In genomic region chr10:101050206-101051069, GRCh38 we compare ENCODE assay signal across 8 cellular contexts. TPM values are rescaled to one million over a fixed set of nuclear protein-coding genes. Genes with fewer than 3 reads are reported as not detected.
A peak's percentile ranks its signal among the peaks of the same experiment; 100 is the strongest.
DNase-seq lines count a peak whose midpoint lies in the region; ATAC-seq and TF ChIP-seq lines count a peak whose summit lies in the region.

No MANE protein-coding gene starts in this region.

- POLR2A ChIA-PET in CD4-positive, alpha-beta memory T cell (lab: Charles Lee; ENCODE audit: partially characterized antibody) = interaction anchor here (1.0 to 4.0 kb wide), 8 partner anchors 8 to 52 kb away, joined by 3 to 20 read pairs (median 4); partner anchors contain the start of genes KAZALD1, PDZD7 and SFXN3

- H3K14ac ChIP-seq in mesenchymal stem cell (ENCODE audit: low read length in 2 of 2) = no peak overlapping the region

- H3K4ac ChIP-seq in mesenchymal stem cell (ENCODE audit: low read depth in 1 of 2, low read length in 2 of 2) = no peak overlapping the region

- no peak overlapping the region for H2AK5ac ChIP-seq in mesenchymal stem cell (ENCODE audit: low read length, severe bottlenecking)

- peaks cover 33% of the 10 kb centered on the region for H3K27me3 ChIP-seq in CD4-positive, alpha-beta memory T cell (ENCODE audit: insufficient read depth, low read length)
- H3K27me3 ChIP-seq in GM23338 (ENCODE audit: insufficient read depth) (peaks cover 78% of the 10 kb centered on the region), mesenchymal stem cell (ENCODE audit: control insufficient read depth in 1 of 2, insufficient read depth in 1 of 2, low read length in 2 of 2) (peaks cover 46 to 50% of the 10 kb centered on the region in 2 experiments)

- no peaks in the 10 kb centered on the region for H3K9me2 ChIP-seq in GM23338 (ENCODE audit: insufficient read depth)

- H3K4me1 ChIP-seq in CD4-positive, alpha-beta memory T cell (ENCODE audit: insufficient read depth, low read length) = peaks cover 10% of the 10 kb centered on the region
- H3K4me1 ChIP-seq in GM23338 (ENCODE audit: insufficient read depth) = peaks cover 31% of the 10 kb centered on the region
- peaks cover 22% of the 10 kb centered on the region for H3K4me1 ChIP-seq in mesenchymal stem cell (ENCODE audit: control insufficient read depth, insufficient read depth, low read depth, low read length)

- H3K79me1 ChIP-seq in mesenchymal stem cell (replicated peaks; ENCODE audit: low read length, poor library complexity, severe bottlenecking) = peaks cover 3% of the 10 kb centered on the region

- TF ChIP-seq CTCF in GM23338 (conservative IDR thresholded peaks at IDR 0.05; ENCODE audit: low read depth in 2 of 2) = peak; percentile 76 to 79

- H2BK5ac ChIP-seq in mesenchymal stem cell (ENCODE audit: low read depth, low read length, poor library complexity, severe bottlenecking) = no peak overlapping the region

- H2AFZ ChIP-seq in GM23338 (peak overlapping the region; percentile 89), mesenchymal stem cell (ENCODE audit: low read depth, low read length) (no peak overlapping the region)

- no peak overlapping the region for H3K18ac ChIP-seq in mesenchymal stem cell (ENCODE audit: low read depth in 1 of 2, low read length in 2 of 2)

- H3K9ac ChIP-seq in mesenchymal stem cell (ENCODE audit: low read length) = peak overlapping the region; percentile 53

- peaks cover 3 to 25% (median 8%) of the 10 kb centered on the region in 4 donors for H3K4me1 Mint-ChIP-seq in CD4-positive, alpha-beta memory T cell
- peaks cover 35% of the 10 kb centered on the region for H3K4me1 Mint-ChIP-seq in GM23338
- H3K4me1 Mint-ChIP-seq in activated CD4-positive, alpha-beta T cell treated with anti-CD3 and anti-CD28 coated beads, Interleukin-2, amount 10 ng/mL, durations not matched to agents 24 days and 14 days = peaks cover 13% of the 10 kb centered on the region
- peaks cover 25% of the 10 kb centered on the region for H3K4me1 Mint-ChIP-seq in dendritic cell treated with granulocyte-macrophage colony-stimulating factor and Interleukin-4, amounts not matched to agents 40 ng/mL and 50 ng/mL, for 4 days (ENCODE audit: low read depth)

- H3K4me3 Mint-ChIP-seq in CD4-positive, alpha-beta memory T cell = peak overlapping the region in 6 of 8 donors; percentile 13 to 65 (median 41)
- peak overlapping the region; percentile 58 for H3K4me3 Mint-ChIP-seq in GM23338
- peak overlapping the region; percentile 64 for H3K4me3 Mint-ChIP-seq in activated CD4-positive, alpha-beta T cell treated with anti-CD3 and anti-CD28 coated beads, Interleukin-2, amount 10 ng/mL, durations not matched to agents 24 days and 14 days
- H3K4me3 Mint-ChIP-seq in dendritic cell treated with granulocyte-macrophage colony-stimulating factor and Interleukin-4, amounts not matched to agents 40 ng/mL and 50 ng/mL, for 4 days = peak overlapping the region; percentile 28

- intact Hi-C loops in CD4-positive, alpha-beta memory T cell (cut with micrococcal nuclease) = loop anchor here (1.0 kb wide), 1 partner anchor 8 kb away; no protein-coding TSS in a partner anchor
- intact Hi-C loops in activated CD4-positive, alpha-beta T cell treated with anti-CD3 and anti-CD28 coated beads, Interleukin-2, amount 10 ng/mL, durations not matched to agents 24 days and 14 days (cut with micrococcal nuclease) = loop anchor here (1.0 kb wide), 1 partner anchor 18 kb away; no protein-coding TSS in a partner anchor
- intact Hi-C loops in dendritic cell treated with granulocyte-macrophage colony-stimulating factor and Interleukin-4, amounts not matched to agents 40 ng/mL and 50 ng/mL, for 4 days (cut with micrococcal nuclease) = no loop called here

- no peaks in the 10 kb centered on the region for H3K36me3 Mint-ChIP-seq in CD4-positive, alpha-beta memory T cell
- H3K36me3 Mint-ChIP-seq in GM23338 (ENCODE audit: low read depth) = no peaks in the 10 kb centered on the region; the same call in 2 of the 3 replicates
- peaks cover 2% of the 10 kb centered on the region for H3K36me3 Mint-ChIP-seq in activated CD4-positive, alpha-beta T cell treated with anti-CD3 and anti-CD28 coated beads, Interleukin-2, amount 10 ng/mL, durations not matched to agents 24 days and 14 days (ENCODE audit: low read depth)
- H3K36me3 Mint-ChIP-seq in dendritic cell treated with granulocyte-macrophage colony-stimulating factor and Interleukin-4, amounts not matched to agents 40 ng/mL and 50 ng/mL, for 4 days (ENCODE audit: low read depth) = no peaks in the 10 kb centered on the region

- H4K91ac ChIP-seq in mesenchymal stem cell (ENCODE audit: low read length) = no peak overlapping the region

- no peak overlapping the region for H3K27ac ChIP-seq in CD4-positive, alpha-beta memory T cell (ENCODE audit: low read depth, low read length)
- H3K27ac ChIP-seq in GM23338 (ENCODE audit: low read depth) (no peak overlapping the region), mesenchymal stem cell (ENCODE audit: low read length, poor library complexity, severe bottlenecking) (no peak overlapping the region)

- CTCF ChIA-PET in CD4-positive, alpha-beta memory T cell (lab: Charles Lee; ENCODE audit: partially characterized antibody) = interaction anchor here (0.6 to 26.6 kb wide), 22 partner anchors 8 to 1997 kb away, joined by 3 to 645 read pairs (median 6); partner anchors contain the start of genes KAZALD1, PDZD7 and SFXN3

- no peaks in the 10 kb centered on the region for H3K9me3 ChIP-seq in CD4-positive, alpha-beta memory T cell (ENCODE audit: control insufficient read depth in 1 of 2, low read length in 2 of 2)
- H3K9me3 ChIP-seq in mesenchymal stem cell (ENCODE audit: control insufficient read depth, low read length) = no peaks in the 10 kb centered on the region

- peaks cover 27% of the 10 kb centered on the region for H4K20me1 ChIP-seq in GM23338 (replicated peaks; ENCODE audit: insufficient read depth)

- peak overlapping the region; percentile 85 for H3K4me2 ChIP-seq in GM23338
- H3K4me2 ChIP-seq in mesenchymal stem cell (ENCODE audit: low read length, poor library complexity, severe bottlenecking) = peak overlapping the region; percentile 67

- whole genome bisulfite sequencing in mesenchymal stem cell = 15% methylated on average over 40 of the region's 42 CpGs

- H4K8ac ChIP-seq in mesenchymal stem cell (ENCODE audit: low read length) = no peak overlapping the region

- peak overlapping the region in 1 of 7 donors; percentile 75 for H3K27ac Mint-ChIP-seq in CD4-positive, alpha-beta memory T cell
- no peak overlapping the region for H3K27ac Mint-ChIP-seq in GM23338
- peak overlapping the region; percentile 52 for H3K27ac Mint-ChIP-seq in activated CD4-positive, alpha-beta T cell treated with anti-CD3 and anti-CD28 coated beads, Interleukin-2, amount 10 ng/mL, durations not matched to agents 24 days and 14 days
- no peak overlapping the region for H3K27ac Mint-ChIP-seq in dendritic cell treated with granulocyte-macrophage colony-stimulating factor and Interleukin-4, amounts not matched to agents 40 ng/mL and 50 ng/mL, for 4 days

- no peak overlapping the region for H2BK120ac ChIP-seq in mesenchymal stem cell (ENCODE audit: low read depth, low read length)

- no peaks in the 10 kb centered on the region for H3K9me3 Mint-ChIP-seq in CD4-positive, alpha-beta memory T cell
- no peaks in the 10 kb centered on the region for H3K9me3 Mint-ChIP-seq in GM23338
- no peaks in the 10 kb centered on the region for H3K9me3 Mint-ChIP-seq in activated CD4-positive, alpha-beta T cell treated with anti-CD3 and anti-CD28 coated beads, Interleukin-2, amount 10 ng/mL, durations not matched to agents 24 days and 14 days
- no peaks in the 10 kb centered on the region for H3K9me3 Mint-ChIP-seq in dendritic cell treated with granulocyte-macrophage colony-stimulating factor and Interleukin-4, amounts not matched to agents 40 ng/mL and 50 ng/mL, for 4 days

- no peak overlapping the region for H3K23ac ChIP-seq in mesenchymal stem cell (ENCODE audit: low read length in 2 of 2)

- no peaks in the 10 kb centered on the region for H3K36me3 ChIP-seq in CD4-positive, alpha-beta memory T cell (ENCODE audit: insufficient read depth, low read length)
- H3K36me3 ChIP-seq in GM23338 (ENCODE audit: insufficient read depth) = no peaks in the 10 kb centered on the region
- no peaks in the 10 kb centered on the region for H3K36me3 ChIP-seq in mesenchymal stem cell (ENCODE audit: control insufficient read depth in 1 of 2, insufficient read depth in 2 of 2, low read depth in 1 of 2, low read length in 2 of 2)

- H3K79me2 ChIP-seq in GM23338 (replicated peaks; ENCODE audit: insufficient read depth) = no peaks in the 10 kb centered on the region

- no peak overlapping the region for H3K4me3 ChIP-seq in CD4-positive, alpha-beta memory T cell (ENCODE audit: low read length in 2 of 2)
- peak overlapping the region; percentile 51 for H3K4me3 ChIP-seq in GM23338
- peak overlapping the region; percentile 29 to 71 for H3K4me3 ChIP-seq in mesenchymal stem cell (ENCODE audit: insufficient read depth in 1 of 2, low read depth in 1 of 2, low read length in 2 of 2)

- H3K27me3 Mint-ChIP-seq in CD4-positive, alpha-beta memory T cell = peaks cover 35 to 38% of the 10 kb centered on the region in 2 donors
- peaks cover 72% of the 10 kb centered on the region for H3K27me3 Mint-ChIP-seq in GM23338 (ENCODE audit: insufficient read depth, low read depth, poor library complexity)
- peaks cover 51% of the 10 kb centered on the region for H3K27me3 Mint-ChIP-seq in activated CD4-positive, alpha-beta T cell treated with anti-CD3 and anti-CD28 coated beads, Interleukin-2, amount 10 ng/mL, durations not matched to agents 24 days and 14 days
- H3K27me3 Mint-ChIP-seq in dendritic cell treated with granulocyte-macrophage colony-stimulating factor and Interleukin-4, amounts not matched to agents 40 ng/mL and 50 ng/mL, for 4 days = peaks cover 63% of the 10 kb centered on the region

- no peak overlapping the region for H2BK15ac ChIP-seq in mesenchymal stem cell (ENCODE audit: low read depth, poor library complexity, severe bottlenecking)

- H2BK12ac ChIP-seq in mesenchymal stem cell (ENCODE audit: low read length in 2 of 2) = no peak overlapping the region

- peak; percentile 72 to 81 (median 73) for DNase-seq in CD4-positive, alpha-beta memory T cell
- DNase-seq in GM23338 (ENCODE audit: low spot score) (peak; percentile 89), NCI-H2107 (lab: John Stamatoyannopoulos, UW) (peak; percentile 63), mesenchymal stem cell (peak; percentile 51)
- DNase-seq in activated CD4-positive, alpha-beta T cell treated with anti-CD3 and anti-CD28 coated beads, Interleukin-2, amount 10 ng/mL, durations not matched to agents 24 days and 14 days = peak; percentile 96
- DNase-seq in stimulated activated CD8-positive, alpha-beta memory T cell treated with anti-CD3 and anti-CD28 coated beads, Interleukin-7, amount 100 ng/mL, for 24 hours (ENCODE audit: low read depth) = peak; percentile 70

- peak; percentile 58 for ATAC-seq in GM23338
- ATAC-seq in HG03520 (IDR thresholded peaks at IDR 0.05; ENCODE audit: unreplicated experiment) = no peak

- peaks cover 13% of the 10 kb centered on the region for H3F3A ChIP-seq in GM23338 (replicated peaks; ENCODE audit: low read depth)

RNA-seq across cellular contexts. Expression of gene KAZALD1, which starts 11.4 kb away (rescaled TPM):
- total RNA-seq in CD4-positive, alpha-beta memory T cell = not detected
- polyA plus RNA-seq in CD4-positive, alpha-beta memory T cell = not detected
- total RNA-seq in GM23338 (2014; rRNA removed; shearing (Covaris generic)) = 1.2 and 1.3 TPM in 2 replicates
- polyA plus RNA-seq in GM23338 (2016; fragmentation: Nextera tagmentation; extraction: Ambion mirVana) = 0.27 and 0.75 TPM in 2 replicates
- 0.78 and 0.79 TPM in 2 replicates for total RNA-seq in activated CD4-positive, alpha-beta T cell treated with anti-CD3 and anti-CD28 coated beads, Interleukin-2, amount 10 ng/mL, durations not matched to agents 24 days and 14 days
- 4.4 TPM for polyA plus RNA-seq in mesenchymal stem cell (2013, experiment 1 of 2)
- polyA plus RNA-seq in mesenchymal stem cell (2013, experiment 2 of 2) = 3.9 TPM

RNA-seq across cellular contexts. Expression of gene SFXN3, which starts 19.4 kb away (rescaled TPM):
- 100 to 1,000 TPM; 118 to 123 TPM for total RNA-seq in CD4-positive, alpha-beta memory T cell
- polyA plus RNA-seq in CD4-positive, alpha-beta memory T cell = 10 to 100 TPM; 10.8 to 21.0 TPM
- 2.3 and 3.8 TPM in 2 replicates for total RNA-seq in GM23338 (2014; rRNA removed; shearing (Covaris generic))
- 0.68 and 0.73 TPM in 2 replicates for polyA plus RNA-seq in GM23338 (2016; fragmentation: Nextera tagmentation; extraction: Ambion mirVana)
- 36.0 and 37.3 TPM in 2 replicates for total RNA-seq in activated CD4-positive, alpha-beta T cell treated with anti-CD3 and anti-CD28 coated beads, Interleukin-2, amount 10 ng/mL, durations not matched to agents 24 days and 14 days
- polyA plus RNA-seq in mesenchymal stem cell (2013, experiment 1 of 2) = 99.8 TPM
- 93.2 TPM for polyA plus RNA-seq in mesenchymal stem cell (2013, experiment 2 of 2)

RNA-seq across cellular contexts. Expression of gene PDZD7, which starts 19.5 kb away (rescaled TPM):
- 1 to 10 TPM; 1.1 to 1.8 TPM for total RNA-seq in CD4-positive, alpha-beta memory T cell
- polyA plus RNA-seq in CD4-positive, alpha-beta memory T cell = under 1 TPM; 0.20 to 0.29 TPM
- total RNA-seq in GM23338 (2014; rRNA removed; shearing (Covaris generic)) = 1.7 and 2.3 TPM in 2 replicates
- 1.5 and 1.7 TPM in 2 replicates for polyA plus RNA-seq in GM23338 (2016; fragmentation: Nextera tagmentation; extraction: Ambion mirVana)
- total RNA-seq in activated CD4-positive, alpha-beta T cell treated with anti-CD3 and anti-CD28 coated beads, Interleukin-2, amount 10 ng/mL, durations not matched to agents 24 days and 14 days = 0.38 and 0.93 TPM in 2 replicates
- 1.3 TPM for polyA plus RNA-seq in mesenchymal stem cell (2013, experiment 1 of 2)
- polyA plus RNA-seq in mesenchymal stem cell (2013, experiment 2 of 2) = 1.0 TPM

RNA-seq across cellular contexts. Expression of gene LZTS2, which starts 50.8 kb away (rescaled TPM):
- 10 to 100 TPM; 33.4 to 33.9 TPM for total RNA-seq in CD4-positive, alpha-beta memory T cell
- polyA plus RNA-seq in CD4-positive, alpha-beta memory T cell = 10 to 100 TPM in 1 of 2 donors, 1 to 10 TPM in 1; 8.4 to 19.9 TPM
- total RNA-seq in GM23338 (2014; rRNA removed; shearing (Covaris generic)) = 62.8 and 88.3 TPM in 2 replicates
- polyA plus RNA-seq in GM23338 (2016; fragmentation: Nextera tagmentation; extraction: Ambion mirVana) = 27.6 and 28.8 TPM in 2 replicates
- 21.8 and 22.7 TPM in 2 replicates for total RNA-seq in activated CD4-positive, alpha-beta T cell treated with anti-CD3 and anti-CD28 coated beads, Interleukin-2, amount 10 ng/mL, durations not matched to agents 24 days and 14 days
- 89.8 TPM for polyA plus RNA-seq in mesenchymal stem cell (2013, experiment 1 of 2)
- 87.3 TPM for polyA plus RNA-seq in mesenchymal stem cell (2013, experiment 2 of 2)

Comparison
In these comparisons a context has a peak if more than half of its experiments do, and no peak if none do; other contexts are left out.
1. H3K4me3 ChIP-seq: peak in GM23338 (single experiment) and mesenchymal stem cell (2 of 2); none in CD4-positive, alpha-beta memory T cell (0 of 2).
2. Peak in every context shown above with its lines, with median percentiles within 50 percentile points of each other: DNase-seq and H3K4me3 Mint-ChIP-seq.